22 cellular contexts compared by ENCODE assay signal in genomic region chr4:4753643-4754042, GRCh38.
A peak's percentile ranks its signal among the peaks of the same experiment; 100 is the strongest.
DNase-seq lines count a peak whose midpoint lies in the region; ATAC-seq, FAIRE-seq and TF ChIP-seq lines count a peak whose summit lies in the region.
"Had no signal": no experiment of that assay in that cellular context is flagged by ENCODE, and none has a peak within 500 bp of the region (broad histone marks: within the 10 kb centered on the region; RNA-seq: fewer than 3 reads in every experiment).

No MANE protein-coding gene starts in this region.

- no TSS peak for BruUV-seq in HepG2 (replicated peaks; lab: Mats Ljungman, UMichigan)

- TF ChIP-seq EP300 in HepG2 (IDR thresholded peaks at IDR 0.05; ENCODE audit: low read depth in 2 of 2, low read length in 2 of 2) (no peak), HepG2 (CRISPR knock-in tag; IDR thresholded peaks at IDR 0.05; ENCODE audit: borderline replicate concordance) (no peak)

- no peaks in the 10 kb centered on the region for H3K79me2 ChIP-seq in HepG2 (ENCODE audit: insufficient read depth, low read length)

- in situ Hi-C loops in HepG2 (cut with HindIII; ENCODE audit: extremely low pct_ligation_motif_present, low pct_unique_long_range_greater_than_20kb), result no loop called here

- no peak overlapping the region for H3K23ac ChIP-seq in mesenchymal stem cell (ENCODE audit: low read length in 2 of 2)

- POLR2A ChIA-PET in HepG2 (lab: Yijun Ruan, JAX), result no interaction called here

- no peak overlapping the region for H3K27ac ChIP-seq in HepG2 (ENCODE audit: extremely low read length, insufficient read depth, low read length)
- H3K27ac ChIP-seq in right lobe of liver, result no peak overlapping the region
- no peak overlapping the region for H3K27ac ChIP-seq in mesenchymal stem cell (ENCODE audit: low read length, poor library complexity, severe bottlenecking)
- H3K27ac ChIP-seq: 22Rv1, A549, C4-2B, HL-60 had no signal

- no peak for ATAC-seq in HepG2
- ATAC-seq in right lobe of liver, result no peak
- ATAC-seq in HG03039 (IDR thresholded peaks at IDR 0.05; ENCODE audit: unreplicated experiment), result no peak
- no peak for ATAC-seq in stimulated activated naive B cell treated with anti-CD40 and anti-IgM and Interleukin-4, amounts not matched to agents 10 μg/mL and 1 μg/mL and 100 μg/mL, for 72 hours (replicated peaks)
- ATAC-seq: A549 had no signal

- H3K9me3 ChIP-seq in HepG2 (ENCODE audit: low read length) (no peaks in the 10 kb centered on the region), right lobe of liver (no peaks in the 10 kb centered on the region), mesenchymal stem cell (ENCODE audit: control insufficient read depth, low read length) (no peaks in the 10 kb centered on the region)
- H3K9me3 ChIP-seq: A549, Caco-2 had no signal

- TF ChIP-seq POLR2A in HepG2 (IDR thresholded peaks at IDR 0.05; ENCODE audit: insufficient read depth in 1 of 2, low read depth in 2 of 2, low read length in 2 of 2) (no peak), right lobe of liver (IDR thresholded peaks at IDR 0.05) (no peak)

- H2BK15ac ChIP-seq in mesenchymal stem cell (ENCODE audit: low read depth, poor library complexity, severe bottlenecking), result no peak overlapping the region

- no peak overlapping the region for H3K4me3 Mint-ChIP-seq in nephron
- H3K4me3 Mint-ChIP-seq in stimulated activated naive B cell treated with anti-CD40 and anti-IgM and Interleukin-4, amounts not matched to agents 10 μg/mL and 1 μg/mL and 100 μg/mL, for 72 hours, result no peak overlapping the region
- H3K4me3 Mint-ChIP-seq: CD4-positive, alpha-beta T cell had no signal

- H3K27me3 ChIP-seq in HepG2 (ENCODE audit: control insufficient read depth in 1 of 2, insufficient read depth in 2 of 2, low read length in 2 of 2) (no peaks in the 10 kb centered on the region; a peak in 1 of 5 replicates), right lobe of liver (no peaks in the 10 kb centered on the region), mesenchymal stem cell (ENCODE audit: control insufficient read depth in 1 of 2, insufficient read depth in 1 of 2, low read length in 2 of 2) (peaks cover 55 to 65% of the 10 kb centered on the region in 2 experiments)

- H2AFZ ChIP-seq in HepG2 (ENCODE audit: low read length), result no peak overlapping the region
- no peak overlapping the region for H2AFZ ChIP-seq in mesenchymal stem cell (ENCODE audit: low read depth, low read length)

- no peak overlapping the region for H2BK5ac ChIP-seq in mesenchymal stem cell (ENCODE audit: low read depth, low read length, poor library complexity, severe bottlenecking)

- H3K27me3 Mint-ChIP-seq in nephron (ENCODE audit: low read depth), result peaks cover 32% of the 10 kb centered on the region
- H3K27me3 Mint-ChIP-seq in stimulated activated naive B cell treated with anti-CD40 and anti-IgM and Interleukin-4, amounts not matched to agents 10 μg/mL and 1 μg/mL and 100 μg/mL, for 72 hours, result peaks cover 35 to 57% of the 10 kb centered on the region in 2 donors

- no peaks in the 10 kb centered on the region for H3K9me3 Mint-ChIP-seq in nephron
- H3K9me3 Mint-ChIP-seq in stimulated activated naive B cell treated with anti-CD40 and anti-IgM and Interleukin-4, amounts not matched to agents 10 μg/mL and 1 μg/mL and 100 μg/mL, for 72 hours, result no peaks in the 10 kb centered on the region
- H3K9me3 Mint-ChIP-seq: CD4-positive, alpha-beta T cell had no signal

- H3K4ac ChIP-seq in mesenchymal stem cell (ENCODE audit: low read depth in 1 of 2, low read length in 2 of 2), result no peak overlapping the region

- no peaks in the 10 kb centered on the region for H3K79me1 ChIP-seq in mesenchymal stem cell (replicated peaks; ENCODE audit: low read length, poor library complexity, severe bottlenecking)

- H3K4me2 ChIP-seq in HepG2 (ENCODE audit: low read depth, low read length) (no peak overlapping the region), mesenchymal stem cell (ENCODE audit: low read length, poor library complexity, severe bottlenecking) (no peak overlapping the region)
- H3K4me2 ChIP-seq: A549 had no signal

- peak overlapping the region; percentile 38 for H4K8ac ChIP-seq in mesenchymal stem cell (ENCODE audit: low read length)

- peaks cover 36% of the 10 kb centered on the region for H3K4me1 ChIP-seq in HepG2 (ENCODE audit: insufficient read depth, low read length)
- no peaks in the 10 kb centered on the region for H3K4me1 ChIP-seq in right lobe of liver
- H3K4me1 ChIP-seq in mesenchymal stem cell (ENCODE audit: control insufficient read depth, insufficient read depth, low read depth, low read length), result peaks cover 8% of the 10 kb centered on the region
- H3K4me1 ChIP-seq: A549, Caco-2 had no signal

- no peak for FAIRE-seq in HepG2 (lab: Jason Lieb, UNC)
- FAIRE-seq: A549, D721Med, G401.6, GM12892, GM18507 had no signal

- CTCF ChIA-PET in HepG2 (lab: Yijun Ruan, JAX; ENCODE audit: low intra/inter-chr PET ratio, low total read pairs), result no interaction called here

- no peak overlapping the region for H2BK120ac ChIP-seq in mesenchymal stem cell (ENCODE audit: low read depth, low read length)

- no peak overlapping the region for H3K18ac ChIP-seq in mesenchymal stem cell (ENCODE audit: low read depth in 1 of 2, low read length in 2 of 2)

- TF ChIP-seq RAD21 in HepG2 (CRISPR knock-in tag; IDR thresholded peaks at IDR 0.05), result no peak

- no peak overlapping the region for H3K14ac ChIP-seq in mesenchymal stem cell (ENCODE audit: low read length in 2 of 2)

- H2AK5ac ChIP-seq in mesenchymal stem cell (ENCODE audit: low read length, severe bottlenecking), result no peak overlapping the region

- H2BK12ac ChIP-seq in mesenchymal stem cell (ENCODE audit: low read length in 2 of 2), result no peak overlapping the region

- DNase-seq in HepG2 (ENCODE audit: low spot score) (no peak), right lobe of liver (no peak), mesenchymal stem cell (no peak)
- DNase-seq in stimulated activated naive B cell treated with anti-CD40 and anti-IgM and Interleukin-4, amounts not matched to agents 10 μg/mL and 1 μg/mL and 100 μg/mL, for 72 hours, result no peak
- DNase-seq in activated CD8-positive, alpha-beta memory T cell treated with anti-CD3 and anti-CD28 coated beads, Interleukin-2, amount 50 U/mL, for 4 hours, result no peak
- DNase-seq: AML-193; Caco-2; CD4-positive, alpha-beta T cell; GOT3; H7; IMR-90; KBM-7 had no signal

- peak overlapping the region; percentile 52 to 84 (median 55) for H3K27ac Mint-ChIP-seq in nephron
- H3K27ac Mint-ChIP-seq in stimulated activated naive B cell treated with anti-CD40 and anti-IgM and Interleukin-4, amounts not matched to agents 10 μg/mL and 1 μg/mL and 100 μg/mL, for 72 hours, result no peak overlapping the region
- H3K27ac Mint-ChIP-seq: CD4-positive, alpha-beta T cell had no signal

- H4K91ac ChIP-seq in mesenchymal stem cell (ENCODE audit: low read length), result no peak overlapping the region

- H3K36me3 ChIP-seq in HepG2 (replicated peaks in 1 of 2; ENCODE audit: control insufficient read depth in 1 of 2, insufficient read depth in 2 of 2, low read length in 2 of 2) (no peaks in the 10 kb centered on the region), right lobe of liver (no peaks in the 10 kb centered on the region), mesenchymal stem cell (ENCODE audit: control insufficient read depth in 1 of 2, insufficient read depth in 2 of 2, low read depth in 1 of 2, low read length in 2 of 2) (no peaks in the 10 kb centered on the region)

- TF ChIP-seq CTCF in HepG2 (CRISPR knock-in tag; IDR thresholded peaks at IDR 0.05) (no peak), right lobe of liver (IDR thresholded peaks at IDR 0.05) (no peak), nephron (IDR thresholded peaks at IDR 0.05; ENCODE audit: unreplicated experiment in 3 of 3) (no peak)

- 89% methylated on average over 7 of the region's 7 CpGs for WGBS in HepG2 (ENCODE audit: low lambda C conversion rate)
- WGBS in right lobe of liver (ENCODE audit: insufficient coverage, low coverage, low lambda C conversion rate, missing lambda C conversion rate), result 61% methylated on average over 7 of the region's 7 CpGs
- WGBS in mesenchymal stem cell, result 52% methylated on average over 7 of the region's 7 CpGs

- intact Hi-C loops in HepG2 (cut with micrococcal nuclease; ENCODE audit: unreplicated experiment), result no loop called here
- intact Hi-C loops in right lobe of liver (cut with DNase I), result no loop called here

- no peak overlapping the region for H3K4me3 ChIP-seq in HepG2 (replicated peaks in 1 of 3; ENCODE audit: insufficient read depth in 1 of 3, low read depth in 2 of 3, low read length in 3 of 3)
- no peak overlapping the region for H3K4me3 ChIP-seq in right lobe of liver
- H3K4me3 ChIP-seq in mesenchymal stem cell (ENCODE audit: insufficient read depth in 1 of 2, low read depth in 1 of 2, low read length in 2 of 2), result no peak overlapping the region
- H3K4me3 ChIP-seq: A549 had no signal

- no peak overlapping the region for H3K9ac ChIP-seq in HepG2 (ENCODE audit: insufficient read depth, low read depth, low read length)
- H3K9ac ChIP-seq in mesenchymal stem cell (ENCODE audit: low read length), result no peak overlapping the region

- no peaks in the 10 kb centered on the region for H4K20me1 ChIP-seq in HepG2 (ENCODE audit: insufficient read depth, low read length)

- H3K4me1 Mint-ChIP-seq in nephron, result peaks cover 48% of the 10 kb centered on the region
- peaks cover 0 to under 1% of the 10 kb centered on the region in 2 donors for H3K4me1 Mint-ChIP-seq in stimulated activated naive B cell treated with anti-CD40 and anti-IgM and Interleukin-4, amounts not matched to agents 10 μg/mL and 1 μg/mL and 100 μg/mL, for 72 hours

- no peaks in the 10 kb centered on the region for H3K36me3 Mint-ChIP-seq in nephron (ENCODE audit: low read depth)
- no peaks in the 10 kb centered on the region for H3K36me3 Mint-ChIP-seq in stimulated activated naive B cell treated with anti-CD40 and anti-IgM and Interleukin-4, amounts not matched to agents 10 μg/mL and 1 μg/mL and 100 μg/mL, for 72 hours

TF ChIP-seq in HepG2, 621 proteins besides CTCF, POLR2A, EP300 and RAD21 (continues in another document):
- TF ChIP-seq ZKSCAN1 (IDR thresholded peaks at IDR 0.05; ENCODE audit: low read length), result no peak
